In genomic region chr21:42541618-42542017, GRCh38 we compare ENCODE assay signal across 29 cellular contexts. TPM values are rescaled to one million over a fixed set of nuclear protein-coding genes. Genes with fewer than 3 reads are reported as not detected.
DNase-seq lines count a peak whose midpoint lies in the region; ATAC-seq, FAIRE-seq and TF ChIP-seq lines count a peak whose summit lies in the region.
"Had no signal": no experiment of that assay in that cellular context is flagged by ENCODE, and none has a peak within 500 bp of the region (broad histone marks: within the 10 kb centered on the region; RNA-seq: fewer than 3 reads in every experiment).

No MANE protein-coding gene starts in this region.

- H3K36me3 Mint-ChIP-seq in activated naive CD8-positive, alpha-beta T cell treated with anti-CD3 and anti-CD28 coated beads for 36 hours, result peaks cover 16% of the 10 kb centered on the region

- H4K20me1 ChIP-seq in K562 (replicated peaks; ENCODE audit: control insufficient read depth, insufficient read depth, low read length), result 0 out of 2 replicates have a peak, but pooled peaks cover 3% of the 10 kb centered on the region
- H4K20me1 ChIP-seq in PC-3 (ENCODE audit: low read length), result no peaks in the 10 kb centered on the region

- H2AFZ ChIP-seq in K562 (ENCODE audit: low read depth, low read length), result peak overlapping the region; percentile 49; the same call in 1 of the 2 replicates
- H2AFZ ChIP-seq in PC-3 (ENCODE audit: low read length), result no peak overlapping the region

- no peaks in the 10 kb centered on the region for H3F3A ChIP-seq in PC-3 (ENCODE audit: low read length, unreplicated experiment)

- FAIRE-seq in K562 (lab: Jason Lieb, UNC), result no peak
- FAIRE-seq: A204.1, GM12878, GM12892, GM18507 had no signal

- H3K4me3 ChIP-seq in HEK293 (ENCODE audit: low read depth, low read length) (no peak overlapping the region), K562 (no peak overlapping the region), upper lobe of right lung (no peak overlapping the region), HAP-1 (no peak overlapping the region), PC-3 (ENCODE audit: low read length) (no peak overlapping the region)
- H3K4me3 ChIP-seq: BLaER1, GM12878 had no signal

- TF ChIP-seq CTCF in HEK293 (tag by site-specific recombination; IDR thresholded peaks at IDR 0.05), result no peak
- no peak for TF ChIP-seq CTCF in VCaP (conservative IDR thresholded peaks at IDR 0.05)
- no peak for TF ChIP-seq CTCF in K562 (IDR thresholded peaks at IDR 0.05 in 2 of 3, conservative IDR thresholded peaks at IDR 0.05 in 1 of 3; ENCODE audit: insufficient read depth in 2 of 3, low read depth in 1 of 3, low read length in 3 of 3)
- TF ChIP-seq CTCF in upper lobe of right lung (IDR thresholded peaks at IDR 0.05), result no peak
- no peak for TF ChIP-seq CTCF in PC-3 (conservative IDR thresholded peaks at IDR 0.05; ENCODE audit: low read depth, low read length)

- no peak for TF ChIP-seq POLR2A in K562 (conservative IDR thresholded peaks at IDR 0.05)

- H3K27me3 Mint-ChIP-seq in activated naive CD8-positive, alpha-beta T cell treated with anti-CD3 and anti-CD28 coated beads for 36 hours, result no peaks in the 10 kb centered on the region
- H3K27me3 Mint-ChIP-seq: CD4-positive, alpha-beta memory T cell; CD4-positive, CD25-positive, alpha-beta regulatory T cell; CD8-positive, alpha-beta memory T cell had no signal

- H3K27me3 ChIP-seq in K562 (ENCODE audit: control insufficient read depth in 2 of 2, insufficient read depth in 2 of 2, low read length in 2 of 2) (peaks cover 10 to 23% of the 10 kb centered on the region in 2 experiments; a peak in 4 of 5 replicates), upper lobe of right lung (no peaks in the 10 kb centered on the region), HAP-1 (ENCODE audit: low read depth) (no peaks in the 10 kb centered on the region), PC-3 (ENCODE audit: low read length) (no peaks in the 10 kb centered on the region)
- H3K27me3 ChIP-seq: BE2C, BLaER1 had no signal

- POLR2A ChIA-PET in HEK293 (lab: Yijun Ruan, JAX), result no interaction called here
- POLR2A ChIA-PET in K562 (lab: Yijun Ruan, JAX), result interaction anchor here (0.6 to 2.0 kb wide), 3 partner anchors 15 to 197 kb away, joined by 3 to 7 read pairs (median 4); no protein-coding TSS in a partner anchor
- POLR2A ChIA-PET in PC-3 (lab: Charles Lee; ENCODE audit: unreplicated experiment), result no interaction called here

- no peak overlapping the region for H3K27ac Mint-ChIP-seq in activated naive CD8-positive, alpha-beta T cell treated with anti-CD3 and anti-CD28 coated beads for 36 hours
- H3K27ac Mint-ChIP-seq: CD4-positive, alpha-beta memory T cell had no signal

- no peak overlapping the region for H3K4me3 Mint-ChIP-seq in activated naive CD8-positive, alpha-beta T cell treated with anti-CD3 and anti-CD28 coated beads for 36 hours
- H3K4me3 Mint-ChIP-seq: CD14-positive monocyte; CD4-positive, alpha-beta memory T cell; CD4-positive, CD25-positive, alpha-beta regulatory T cell; CD8-positive, alpha-beta memory T cell had no signal

- no peak for TF ChIP-seq RAD21 in K562 (CRISPR knock-in tag; conservative IDR thresholded peaks at IDR 0.05 in 1 of 2, IDR thresholded peaks at IDR 0.05 in 1 of 2)

- DNase-seq in K562 (ENCODE audit: extremely low read depth in 1 of 4, low spot score in 3 of 4) (no peak), upper lobe of right lung (peak; percentile 6), HAP-1 (ENCODE audit: low spot score in 2 of 2) (no peak), PC-3 (no peak)
- no peak for DNase-seq in activated naive CD8-positive, alpha-beta T cell treated with anti-CD3 and anti-CD28 coated beads for 36 hours
- DNase-seq: 8988T; ACHN; BE2C; C1 segment of cervical spinal cord; CD4-positive, alpha-beta memory T cell; CD4-positive, CD25-positive, alpha-beta regulatory T cell; CD8-positive, alpha-beta memory T cell; COR-L47; DMS 273 treated with DMSO at 0.1 percent for 48 hours; DMS153; DMS53; DMS79; DND-41; EL; GDM1 had no signal

- H3K9me3 ChIP-seq in HEK293 (ENCODE audit: control insufficient read depth, insufficient read depth, low read depth, low read length), result no peaks in the 10 kb centered on the region
- no peaks in the 10 kb centered on the region for H3K9me3 ChIP-seq in K562 (replicated peaks; ENCODE audit: control insufficient read depth, insufficient read depth, low read depth, low read length)
- H3K9me3 ChIP-seq in upper lobe of right lung, result no peaks in the 10 kb centered on the region
- no peaks in the 10 kb centered on the region for H3K9me3 ChIP-seq in HAP-1
- H3K9me3 ChIP-seq in PC-3 (ENCODE audit: low read length), result no peaks in the 10 kb centered on the region
- H3K9me3 ChIP-seq: BE2C, BLaER1 had no signal

- H3K4me1 ChIP-seq in HEK293 (ENCODE audit: control insufficient read depth, insufficient read depth, low read length) (peaks cover 10% of the 10 kb centered on the region; the same call in 1 of the 2 replicates), K562 (replicated peaks in 1 of 2; ENCODE audit: control insufficient read depth in 2 of 2, insufficient read depth in 2 of 2, low read length in 2 of 2) (peaks cover 39 to 44% of the 10 kb centered on the region in 2 experiments), upper lobe of right lung (no peaks in the 10 kb centered on the region), HAP-1 (no peaks in the 10 kb centered on the region), PC-3 (ENCODE audit: insufficient read depth, low read length) (no peaks in the 10 kb centered on the region)

- no peak for ATAC-seq in K562
- ATAC-seq in upper lobe of right lung, result no peak
- ATAC-seq in PC-3, result no peak
- ATAC-seq: GM12878 had no signal

- H3K9me3 Mint-ChIP-seq in activated naive CD8-positive, alpha-beta T cell treated with anti-CD3 and anti-CD28 coated beads for 36 hours, result no peaks in the 10 kb centered on the region
- H3K9me3 Mint-ChIP-seq: CD4-positive, alpha-beta memory T cell; CD4-positive, CD25-positive, alpha-beta regulatory T cell; CD8-positive, alpha-beta memory T cell had no signal

- CTCF ChIA-PET in HEK293 (lab: Yijun Ruan, JAX), result interaction anchor here (1.0 kb wide), 1 partner anchor 11 kb away, joined by 3 read pairs; no protein-coding TSS in a partner anchor
- CTCF ChIA-PET in K562 (lab: Yijun Ruan, JAX; ENCODE audit: low intra/inter-chr PET ratio), result no interaction called here
- CTCF ChIA-PET in PC-3 (lab: Charles Lee), result no interaction called here

- in situ Hi-C loops in K562 (cut with MboI), result no loop called here
- in situ Hi-C loops in HAP-1 (cut with MboI; ENCODE audit: low sequenced_read_pairs), result no loop called here

- H3K36me3 ChIP-seq in HEK293 (ENCODE audit: control insufficient read depth in 2 of 2, insufficient read depth in 1 of 2, low read length in 2 of 2) (peaks cover 0 to 22% of the 10 kb centered on the region in 2 experiments; a peak in 1 of 3 replicates), K562 (ENCODE audit: control insufficient read depth, insufficient read depth, low read length) (no peaks in the 10 kb centered on the region), upper lobe of right lung (peaks cover 55% of the 10 kb centered on the region), HAP-1 (replicated peaks) (no peaks in the 10 kb centered on the region), PC-3 (ENCODE audit: low read depth, low read length) (peaks cover 15% of the 10 kb centered on the region; the same call in 1 of the 2 replicates)
- H3K36me3 ChIP-seq: BE2C had no signal

- H3K4me1 Mint-ChIP-seq in activated naive CD8-positive, alpha-beta T cell treated with anti-CD3 and anti-CD28 coated beads for 36 hours, result peaks cover 5% of the 10 kb centered on the region
- H3K4me1 Mint-ChIP-seq: CD14-positive monocyte had no signal

- no peaks in the 10 kb centered on the region for H3K9me2 ChIP-seq in PC-3 (replicated peaks; ENCODE audit: low read length)

- H3K27ac ChIP-seq in HEK293 (ENCODE audit: extremely low read depth, low read depth, low read length) (no peak overlapping the region), VCaP (peak overlapping the region; percentile 97; the same call in 1 of the 2 replicates), K562 (ENCODE audit: extremely low read depth, low read depth, low read length) (no peak overlapping the region), upper lobe of right lung (no peak overlapping the region), PC-3 (ENCODE audit: low read length) (no peak overlapping the region)
- H3K27ac ChIP-seq: BLaER1 had no signal

- H3K4me2 ChIP-seq in K562 (ENCODE audit: insufficient read depth, low read length), result no peak overlapping the region
- no peak overlapping the region for H3K4me2 ChIP-seq in PC-3 (ENCODE audit: low read length)

- intact Hi-C loops in K562 (cut with micrococcal nuclease) (loop anchor here (5.0 kb wide), 1 partner anchor 51 kb away; no protein-coding TSS in a partner anchor), upper lobe of right lung (cut with DNase I) (no loop called here), PC-3 (cut with micrococcal nuclease) (no loop called here)

- BruUV-seq in K562 (replicated peaks; lab: Mats Ljungman, UMichigan), result no TSS peak
- BruUV-seq in PC-3 (replicated peaks; lab: Mats Ljungman, UMichigan), result no TSS peak

- no peak for TF ChIP-seq EP300 in K562 (IDR thresholded peaks at IDR 0.05; ENCODE audit: low read length)

- no peaks in the 10 kb centered on the region for H3K9me1 ChIP-seq in K562 (ENCODE audit: control insufficient read depth, insufficient read depth, low read length)

- H3K79me2 ChIP-seq in K562 (ENCODE audit: control insufficient read depth, insufficient read depth, low read length) (no peaks in the 10 kb centered on the region), PC-3 (ENCODE audit: low read length) (no peaks in the 10 kb centered on the region)

- H3K9ac ChIP-seq in K562 (ENCODE audit: insufficient read depth in 1 of 2, low read depth in 2 of 2, low read length in 2 of 2) (no peak overlapping the region), PC-3 (ENCODE audit: low read length) (no peak overlapping the region)
- H3K9ac ChIP-seq: BLaER1 had no signal

RNA-seq across cellular contexts. Expression of gene SLC37A1, which starts 28.0 kb away (rescaled TPM):
- 4.6 and 9.1 TPM in 2 replicates for total RNA-seq in K562 (2011; cell fraction: chromatin; rRNA removed; ENCODE audit: low replicate concordance)
- 5.5 and 5.9 TPM in 2 replicates for total RNA-seq in K562 (2011; cell fraction: nucleolus; rRNA removed)
- 5.6 and 6.5 TPM in 2 replicates for total RNA-seq in K562 (2011; cell fraction: nucleoplasm; rRNA removed)
- total RNA-seq in K562 (2014; rRNA removed) (0.33 and 1.4 TPM in 2 replicates), K562 (2014; rRNA removed; fragmentation: Illumina TruSeq; extraction: Trizol) (0.10 and 0.15 TPM in 2 replicates), K562 (2015; rRNA removed; fragmentation: Illumina TruSeq; extraction: Trizol) (0.40 and 0.79 TPM in 2 replicates), K562 (2021) (0.40 and 0.60 TPM in 2 replicates), upper lobe of right lung (21.6 TPM), PC-3 (2014; rRNA removed) (34.2 and 38.3 TPM in 2 replicates)
- polyA plus RNA-seq in K562 (2011; rRNA removed) (3.4 and 4.5 TPM in 2 replicates), K562 (2014; fragmentation: Illumina TruSeq; extraction: Trizol) (0.45 and 0.65 TPM in 2 replicates), K562 (2014; fragmentation: Nextera tagmentation; extraction: Ambion mirVana) (under 1 TPM; 0.06 to 0.20 TPM), K562 (2014; rRNA removed) (0.09 and 0.24 TPM in 2 replicates)
- 2.8 and 3.2 TPM in 2 replicates for polyA plus RNA-seq in K562 (2011; cell fraction: cytosol; rRNA removed)
- 10.8 and 11.2 TPM in 2 replicates for polyA plus RNA-seq in K562 (2011; cell fraction: nucleus; rRNA removed)
- polyA plus RNA-seq in K562 (2012), result 0.43 and 1.8 TPM in 2 replicates
- 3.8 and 6.7 TPM in 2 replicates for polyA minus RNA-seq in K562 (2011; rRNA and poly(A)+ RNA removed)
- 2.5 and 2.6 TPM in 2 replicates for polyA minus RNA-seq in K562 (2011; cell fraction: cytosol; rRNA and poly(A)+ RNA removed)
- polyA minus RNA-seq in K562 (2011; cell fraction: nucleus; rRNA and poly(A)+ RNA removed), result 8.3 and 11.8 TPM in 2 replicates
- 10 to 100 TPM; 15.7 to 17.5 TPM for total RNA-seq in activated naive CD8-positive, alpha-beta T cell treated with anti-CD3 and anti-CD28 coated beads for 36 hours

RNA-seq across cellular contexts. Expression of gene RSPH1, which starts 45.6 kb away (rescaled TPM):
- 0.16 TPM in 1 of 2 replicates, not detected in the other for total RNA-seq in K562 (2011; cell fraction: chromatin; rRNA removed; ENCODE audit: low replicate concordance)
- not detected in 2 replicates for total RNA-seq in K562 (2011; cell fraction: nucleolus; rRNA removed)
- total RNA-seq in K562 (2011; cell fraction: nucleoplasm; rRNA removed), result 0.15 TPM in 1 of 2 replicates, not detected in the other
- total RNA-seq in K562 (2014; rRNA removed), result not detected in 2 replicates
- total RNA-seq in K562 (2014; rRNA removed; fragmentation: Illumina TruSeq; extraction: Trizol), result not detected in 2 replicates
- not detected in 2 replicates for total RNA-seq in K562 (2015; rRNA removed; fragmentation: Illumina TruSeq; extraction: Trizol)
- total RNA-seq in K562 (2021), result not detected in 2 replicates
- polyA plus RNA-seq in K562 (2011; rRNA removed), result 0.17 TPM in 1 of 2 replicates, not detected in the other
- polyA plus RNA-seq in K562 (2011; cell fraction: cytosol; rRNA removed), result 0.01 TPM in 1 of 2 replicates, not detected in the other
- polyA plus RNA-seq in K562 (2011; cell fraction: nucleus; rRNA removed), result 0.07 TPM in 1 of 2 replicates, not detected in the other
- 0.18 TPM in 1 of 2 replicates, not detected in the other for polyA plus RNA-seq in K562 (2012)
- polyA plus RNA-seq in K562 (2014; fragmentation: Illumina TruSeq; extraction: Trizol), result not detected in 2 replicates
- not detected for polyA plus RNA-seq in K562 (2014; fragmentation: Nextera tagmentation; extraction: Ambion mirVana)
- not detected in 2 replicates for polyA plus RNA-seq in K562 (2014; rRNA removed)
- polyA minus RNA-seq in K562 (2011; rRNA and poly(A)+ RNA removed), result 0.07 TPM in 1 of 2 replicates, not detected in the other
- not detected in 2 replicates for polyA minus RNA-seq in K562 (2011; cell fraction: cytosol; rRNA and poly(A)+ RNA removed)
- not detected in 2 replicates for polyA minus RNA-seq in K562 (2011; cell fraction: nucleus; rRNA and poly(A)+ RNA removed)
- 0.84 TPM for total RNA-seq in upper lobe of right lung
- under 1 TPM in 1 of 2 experiments, not detected in 1; 0.32 TPM for total RNA-seq in activated naive CD8-positive, alpha-beta T cell treated with anti-CD3 and anti-CD28 coated beads for 36 hours
- total RNA-seq in PC-3 (2014; rRNA removed), result 0.51 and 0.98 TPM in 2 replicates
- total RNA-seq: CD4-positive, alpha-beta memory T cell; CD8-positive, alpha-beta memory T cell had no signal
- polyA plus RNA-seq: AG04450; CD14-positive monocyte; CD4-positive, alpha-beta memory T cell; CD4-positive, CD25-positive, alpha-beta regulatory T cell; CD8-positive, alpha-beta memory T cell had no signal

Comparison
In these comparisons a context has a peak if more than half of its experiments do, and no peak if none do; other contexts are left out.
1. Of the 44 proteins assayed by ChIP-seq in both K562 and HEK293: peak only in K562: none; only in HEK293: none; in both: ZNF121; in neither: 43.